Comparison of ENCODE assay signal across 1 cellular context in genomic region chr17:45300060-45300751, GRCh38.
TF ChIP-seq lines count a peak whose summit lies in the region.

No MANE protein-coding gene starts in this region.

TF ChIP-seq in HCT116, 20 proteins besides CTCF, POLR2A, EP300 and RAD21 (continued from another document):
- TF ChIP-seq FOSL1 (IDR thresholded peaks at IDR 0.05; ENCODE audit: low read depth) (no peak), MAX (IDR thresholded peaks at IDR 0.05) (no peak), REST (IDR thresholded peaks at IDR 0.05; ENCODE audit: low read depth) (no peak)
